In genomic region chr1:28882009-28882628, GRCh38 we compare ENCODE assay signal across 8 cellular contexts. TPM values are rescaled to one million over a fixed set of nuclear protein-coding genes. Genes with fewer than 3 reads are reported as not detected.
DNase-seq lines count a peak whose midpoint lies in the region; ATAC-seq and TF ChIP-seq lines count a peak whose summit lies in the region.

No MANE protein-coding gene starts in this region.

- peak; percentile 84 for DNase-seq in BE2C
- peak; percentile 88 for DNase-seq in NCI-H460 (ENCODE audit: extremely low read depth, low read depth)
- peak; percentile 78 for DNase-seq in activated CD4-positive, CD25-positive, alpha-beta regulatory T cell treated with anti-CD3 and anti-CD28 coated beads, Interleukin-2, amount 50 U/mL, for 72 hours
- DNase-seq in central memory CD4-positive, alpha-beta T cell: peak; percentile 70
- peak; percentile 90 for DNase-seq in kidney glomerular epithelial cell (lab: John Stamatoyannopoulos, UW)
- DNase-seq in stimulated activated CD4-positive, alpha-beta T cell treated with anti-CD3 and anti-CD28 coated beads, Interleukin-2, amount 100 ng/mL, for 4 hours (ENCODE audit: low read depth): peak; percentile 68

- H3K4me1 ChIP-seq in BE2C (peaks cover 21% of the 10 kb centered on the region), HEK293 (ENCODE audit: control insufficient read depth, insufficient read depth, low read length) (peaks cover 6% of the 10 kb centered on the region)

- no peak overlapping the region for H3K27ac ChIP-seq in HEK293 (ENCODE audit: extremely low read depth, low read depth, low read length)

- no peak for ATAC-seq in HG03095 (IDR thresholded peaks at IDR 0.05; ENCODE audit: unreplicated experiment)

- H3K9me3 ChIP-seq in BE2C (no peaks in the 10 kb centered on the region), HEK293 (ENCODE audit: control insufficient read depth, insufficient read depth, low read depth, low read length) (no peaks in the 10 kb centered on the region)

- H3K36me3 ChIP-seq in BE2C (0 out of 2 replicates have a peak, but pooled peaks cover 2% of the 10 kb centered on the region), HEK293 (ENCODE audit: control insufficient read depth in 2 of 2, insufficient read depth in 1 of 2, low read length in 2 of 2) (no peaks in the 10 kb centered on the region)

- CTCF ChIA-PET in HEK293 (lab: Yijun Ruan, JAX): interaction anchor here (0.5 to 10.3 kb wide), 56 partner anchors 9 to 622 kb away, joined by 3 to 348 read pairs (median 4); partner anchors contain the start of genes EPB41, SRSF4 and TAF12

- H3K4me3 ChIP-seq in BE2C (ENCODE audit: low read depth, low read length): no peak overlapping the region
- H3K4me3 ChIP-seq in HEK293 (ENCODE audit: low read depth, low read length): no peak overlapping the region

- POLR2A ChIA-PET in HEK293 (lab: Yijun Ruan, JAX): interaction anchor here (0.6 to 1.1 kb wide), 5 partner anchors 151 to 320 kb away, joined by 3 to 8 read pairs (median 4); partner anchors contain the start of gene SRSF4

- H3K27me3 ChIP-seq in BE2C: no peaks in the 10 kb centered on the region

- TF ChIP-seq CTCF in BE2C (IDR thresholded peaks at IDR 0.05; ENCODE audit: low read depth, low read length): peak; percentile 80
- TF ChIP-seq CTCF in HEK293 (tag by site-specific recombination; IDR thresholded peaks at IDR 0.05): peak; percentile 100

TF ChIP-seq in HEK293, 187 proteins besides CTCF, POLR2A, EP300 and RAD21 (continues in another document):
- TF ChIP-seq ZNF146 (tag by site-specific recombination; IDR thresholded peaks at IDR 0.05) (no peak), ZNF549 (tag by site-specific recombination; IDR thresholded peaks at IDR 0.05) (no peak), ZFP69B (tag by site-specific recombination; IDR thresholded peaks at IDR 0.05) (peak; percentile 56; the same call in 1 of the 2 replicates), ZNF707 (tag by site-specific recombination; IDR thresholded peaks at IDR 0.05) (no peak), AEBP2 (tag by site-specific recombination; IDR thresholded peaks at IDR 0.05; ENCODE audit: borderline replicate concordance) (no peak), ZNF302 (tag by site-specific recombination; IDR thresholded peaks at IDR 0.05; ENCODE audit: low read depth) (no peak), ZNF169 (tag by site-specific recombination; IDR thresholded peaks at IDR 0.05) (no peak), ZNF76 (tag by site-specific recombination; IDR thresholded peaks at IDR 0.05; ENCODE audit: borderline replicate concordance, low read depth) (no peak), ZNF501 (tag by site-specific recombination; IDR thresholded peaks at IDR 0.05) (peak; percentile 74; the same call in 1 of the 2 replicates), KLF17 (tag by site-specific recombination; IDR thresholded peaks at IDR 0.05) (peak; percentile 70; the same call in 1 of the 2 replicates), ZNF645 (tag by site-specific recombination; IDR thresholded peaks at IDR 0.05) (no peak), ZNF701 (tag by site-specific recombination; IDR thresholded peaks at IDR 0.05) (no peak), ZNF175 (tag by site-specific recombination; IDR thresholded peaks at IDR 0.05) (no peak), MEIS1 (CRISPR knock-in tag; IDR thresholded peaks at IDR 0.05; ENCODE audit: borderline replicate concordance) (no peak), GLIS2 (tag by site-specific recombination; IDR thresholded peaks at IDR 0.05) (no peak), ZNF521 (tag by site-specific recombination; IDR thresholded peaks at IDR 0.05) (no peak), ZNF114 (tag by site-specific recombination; IDR thresholded peaks at IDR 0.05) (no peak), TSHZ1 (tag by site-specific recombination; IDR thresholded peaks at IDR 0.05; ENCODE audit: borderline replicate concordance) (no peak), ZNF561 (tag by site-specific recombination; IDR thresholded peaks at IDR 0.05; ENCODE audit: borderline replicate concordance) (no peak), ZNF404 (tag by site-specific recombination; IDR thresholded peaks at IDR 0.05) (no peak), FEZF1 (tag by site-specific recombination; IDR thresholded peaks at IDR 0.05) (peak; percentile 76), OSR2 (tag by site-specific recombination; IDR thresholded peaks at IDR 0.05) (no peak)
- TF ChIP-seq, protein P1, sequence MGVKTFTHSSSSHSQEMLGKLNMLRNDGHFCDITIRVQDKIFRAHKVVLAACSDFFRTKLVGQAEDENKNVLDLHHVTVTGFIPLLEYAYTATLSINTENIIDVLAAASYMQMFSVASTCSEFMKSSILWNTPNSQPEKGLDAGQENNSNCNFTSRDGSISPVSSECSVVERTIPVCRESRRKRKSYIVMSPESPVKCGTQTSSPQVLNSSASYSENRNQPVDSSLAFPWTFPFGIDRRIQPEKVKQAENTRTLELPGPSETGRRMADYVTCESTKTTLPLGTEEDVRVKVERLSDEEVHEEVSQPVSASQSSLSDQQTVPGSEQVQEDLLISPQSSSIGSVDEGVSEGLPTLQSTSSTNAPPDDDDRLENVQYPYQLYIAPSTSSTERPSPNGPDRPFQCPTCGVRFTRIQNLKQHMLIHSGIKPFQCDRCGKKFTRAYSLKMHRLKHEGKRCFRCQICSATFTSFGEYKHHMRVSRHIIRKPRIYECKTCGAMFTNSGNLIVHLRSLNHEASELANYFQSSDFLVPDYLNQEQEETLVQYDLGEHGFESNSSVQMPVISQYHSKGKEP (tag by site-specific recombination; IDR thresholded peaks at IDR 0.05): no peak
- TF ChIP-seq, protein P2, sequence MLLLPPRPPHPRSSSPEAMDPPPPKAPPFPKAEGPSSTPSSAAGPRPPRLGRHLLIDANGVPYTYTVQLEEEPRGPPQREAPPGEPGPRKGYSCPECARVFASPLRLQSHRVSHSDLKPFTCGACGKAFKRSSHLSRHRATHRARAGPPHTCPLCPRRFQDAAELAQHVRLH (tag by site-specific recombination; IDR thresholded peaks at IDR 0.05): no peak; the same call in 1 of the 2 replicates

RNA-seq across cellular contexts. Expression of gene EPB41, which starts 32.2 kb away (rescaled TPM):
- polyA plus RNA-seq in BE2C (2012; ENCODE audit: insufficient read depth, insufficient read length, low read depth): 24.5 TPM
- 18.9 and 20.5 TPM in 2 replicates for total RNA-seq in NCI-H460 (2014; rRNA removed; shearing (Covaris generic))
- polyA plus RNA-seq in NCI-H460 (2014; cell fraction: nucleus; rRNA removed): 15.3 and 22.1 TPM in 2 replicates
